In genomic region chr14:47297374-47297773, GRCh38 we compare ENCODE assay signal across 27 cellular contexts.
"Had no signal": no experiment of that assay in that cellular context is flagged by ENCODE, and none has a peak within 500 bp of the region (broad histone marks: within the 10 kb centered on the region; RNA-seq: fewer than 3 reads in every experiment).

No MANE protein-coding gene starts in this region.

- H3K27ac ChIP-seq: colonic mucosa, coronary artery, dorsolateral prefrontal cortex, epithelial cell of prostate, esophagus muscularis mucosa, esophagus squamous epithelium, foreskin keratinocyte, gastrocnemius medialis, gastroesophageal sphincter, heart left ventricle, heart right ventricle had no signal

- ATAC-seq: effector memory CD8-positive, alpha-beta T cell; esophagus mucosa; foreskin keratinocyte; gastrocnemius medialis; gastroesophageal sphincter; heart left ventricle; heart right ventricle had no signal

- H3K9me3 ChIP-seq: colonic mucosa, esophagus muscularis mucosa, esophagus squamous epithelium, gastrocnemius medialis, gastroesophageal sphincter, heart left ventricle had no signal

- H3K27me3 ChIP-seq: colonic mucosa, dorsolateral prefrontal cortex, esophagus muscularis mucosa, esophagus squamous epithelium, foreskin keratinocyte, gastrocnemius medialis, gastroesophageal sphincter, heart left ventricle, heart right ventricle had no signal

- H3K4me3 ChIP-seq: colonic mucosa, coronary artery, dorsolateral prefrontal cortex, esophagus muscularis mucosa, esophagus squamous epithelium, gastrocnemius medialis, gastroesophageal sphincter, heart left ventricle, heart right ventricle had no signal

- FAIRE-seq: colon, endometrium, endothelial cell of umbilical vein, frontal cortex had no signal

- DNase-seq: colonic mucosa; cortex of kidney; dermis blood vessel endothelial cell; dorsolateral prefrontal cortex; effector CD4-positive, alpha-beta T cell; effector CD8-positive, alpha-beta T cell; effector memory CD4-positive, alpha-beta T cell; effector memory CD8-positive, alpha-beta T cell; endodermal cell; erythroblast; esophagus squamous epithelium; foreskin fibroblast; foreskin keratinocyte; gastrocnemius medialis; glutamatergic neuron; head of caudate nucleus; heart left ventricle; heart right ventricle had no signal

- H3K4me1 ChIP-seq: colonic mucosa, esophagus muscularis mucosa, esophagus squamous epithelium, foreskin keratinocyte, gastrocnemius medialis, gastroesophageal sphincter, heart left ventricle, heart right ventricle had no signal

- H3K36me3 ChIP-seq: colonic mucosa, esophagus muscularis mucosa, esophagus squamous epithelium, gastrocnemius medialis, gastroesophageal sphincter, heart left ventricle, heart right ventricle had no signal
